Comparison of ENCODE assay signal across 8 cellular contexts in the genomic region with DNA sequence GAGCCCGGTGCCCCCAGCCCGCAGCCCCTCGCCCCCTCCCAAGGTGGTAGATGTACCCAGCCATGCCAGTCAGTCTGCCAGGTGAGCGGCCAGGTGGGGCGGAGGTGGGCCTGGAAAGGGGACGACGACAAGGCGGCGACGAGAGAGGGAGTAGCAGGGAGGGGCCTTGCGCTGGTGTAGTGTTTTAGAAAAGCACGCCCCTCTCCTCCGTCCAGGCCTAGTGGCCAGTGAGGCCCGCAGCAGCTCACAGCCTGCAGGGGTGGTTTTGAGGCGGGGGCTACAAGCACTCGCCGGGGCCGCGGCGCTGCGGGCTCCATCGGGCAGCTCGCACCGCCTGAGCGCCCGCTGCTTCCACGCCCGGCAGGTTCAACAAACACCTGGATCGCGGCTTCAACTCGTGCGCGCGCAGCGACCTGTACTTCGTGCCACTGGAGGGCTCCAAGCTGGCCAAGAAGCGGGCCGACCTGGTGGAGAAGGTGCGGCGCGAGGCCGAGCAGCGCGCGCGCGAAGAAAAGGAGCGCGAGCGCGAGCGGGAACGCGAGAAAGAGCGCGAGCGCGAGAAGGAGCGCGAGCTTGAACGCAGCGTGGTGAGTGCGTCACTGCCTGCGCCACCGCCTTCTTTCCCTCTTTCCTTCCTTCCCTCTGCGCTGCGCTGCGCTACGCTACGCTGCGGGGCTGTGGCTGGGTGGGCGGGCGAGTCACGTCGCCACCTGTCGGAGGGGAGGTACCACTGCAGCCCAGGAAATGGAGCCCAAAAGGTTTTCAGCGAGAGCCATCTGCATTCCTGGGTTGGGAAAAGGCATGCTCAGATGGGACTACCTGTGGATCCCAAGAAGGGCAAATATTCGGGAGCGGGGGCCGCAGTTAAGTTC. TPM values are rescaled to one million over a fixed set of nuclear protein-coding genes. Genes with fewer than 3 reads are reported as not detected.
DNase-seq lines count a peak whose midpoint lies in the region; ATAC-seq and TF ChIP-seq lines count a peak whose summit lies in the region.

No MANE protein-coding gene starts in this region.

- TF ChIP-seq CTCF in DND-41 (IDR thresholded peaks at IDR 0.05; ENCODE audit: borderline replicate concordance, extremely low read depth, low read length, poor library complexity, severe bottlenecking) (peak; percentile 97), Peyer's patch (IDR thresholded peaks at IDR 0.05) (peak; percentile 95 to 99 (median 98)), esophagus muscularis mucosa (IDR thresholded peaks at IDR 0.05) (peak; percentile 97 to 99 (median 98))

- peak overlapping the region; percentile 97 for H3K27ac Mint-ChIP-seq in stimulated activated effector memory CD8-positive, alpha-beta T cell treated with anti-CD3 and anti-CD28 coated beads, Interleukin-12 subunit alpha, Interleukin-12 subunit beta, amount 100 ng/mL, for 72 hours

- TF ChIP-seq POLR2A in Peyer's patch (IDR thresholded peaks at IDR 0.05) = peak; percentile 77 to 84
- peak; percentile 29 for TF ChIP-seq POLR2A in esophagus muscularis mucosa (IDR thresholded peaks at IDR 0.05; ENCODE audit: low read depth)

- peak; percentile 95 for DNase-seq in DND-41
- peak; percentile 98 for DNase-seq in Karpas-422
- DNase-seq in Peyer's patch = peak; percentile 87 to 97 (median 94)
- peak; percentile 91 for DNase-seq in activated T-helper 1 cell treated with Interleukin-2 at 50 U/mL for 16 hours (ENCODE audit: low read depth)
- DNase-seq in esophagus muscularis mucosa (ENCODE audit: extremely low spot score) = peak; percentile 98
- DNase-seq in myocyte (ENCODE audit: low read depth) = peak; percentile 91
- DNase-seq in stimulated activated effector memory CD8-positive, alpha-beta T cell treated with anti-CD3 and anti-CD28 coated beads, Interleukin-12 subunit alpha, Interleukin-12 subunit beta, amount 100 ng/mL, for 72 hours (ENCODE audit: low spot score in 2 of 2) = peak; percentile 85 to 94

- no peak for TF ChIP-seq EP300 in esophagus muscularis mucosa (IDR thresholded peaks at IDR 0.05)

- WGBS in esophagus muscularis mucosa = 0% methylated on average over 2 of the region's 80 CpGs

- H3K27me3 ChIP-seq in DND-41 (ENCODE audit: insufficient read depth, low read length, poor library complexity) = no peaks in the 10 kb centered on the region
- no peaks in the 10 kb centered on the region for H3K27me3 ChIP-seq in Karpas-422 (ENCODE audit: low read length)
- H3K27me3 ChIP-seq in Peyer's patch = no peaks in the 10 kb centered on the region
- H3K27me3 ChIP-seq in esophagus muscularis mucosa = no peaks in the 10 kb centered on the region

- H3K36me3 ChIP-seq in DND-41 (ENCODE audit: insufficient read depth, low read length) (peaks cover 69% of the 10 kb centered on the region), Karpas-422 (ENCODE audit: insufficient read depth, low read length) (peaks cover 9% of the 10 kb centered on the region; the same call in 1 of the 2 replicates), Peyer's patch (peaks cover 0 to 41% (median 0%) of the 10 kb centered on the region in 3 donors), esophagus muscularis mucosa (peaks cover 6 to 74% (median 69%) of the 10 kb centered on the region in 4 donors)

- H3K4me2 ChIP-seq in DND-41 (ENCODE audit: insufficient read depth, low read length) (peak overlapping the region; percentile 92), Karpas-422 (ENCODE audit: low read depth, low read length, poor library complexity, severe bottlenecking) (peak overlapping the region; percentile 85)

- H3K4me1 ChIP-seq in DND-41 (ENCODE audit: insufficient read depth, low read length) (peaks cover 39% of the 10 kb centered on the region), Karpas-422 (ENCODE audit: low read length) (peaks cover 33% of the 10 kb centered on the region), Peyer's patch (peaks cover 4 to 34% (median 12%) of the 10 kb centered on the region in 4 donors), esophagus muscularis mucosa (peaks cover 62 to 91% (median 83%) of the 10 kb centered on the region in 4 donors)

- H3K4me3 ChIP-seq in DND-41 (ENCODE audit: low read depth in 1 of 2, low read length in 2 of 2) (peak overlapping the region; percentile 65 to 90), Karpas-422 (ENCODE audit: low read length) (peak overlapping the region; percentile 80), Peyer's patch (peak overlapping the region; percentile 63 to 86 (median 70)), esophagus muscularis mucosa (peak overlapping the region; percentile 60 to 70 (median 66))

- no peaks in the 10 kb centered on the region for H3K9me3 ChIP-seq in DND-41 (ENCODE audit: insufficient read depth, low read length, severe bottlenecking)
- no peaks in the 10 kb centered on the region for H3K9me3 ChIP-seq in Karpas-422 (ENCODE audit: low read length)
- H3K9me3 ChIP-seq in Peyer's patch = no peaks in the 10 kb centered on the region
- no peaks in the 10 kb centered on the region for H3K9me3 ChIP-seq in esophagus muscularis mucosa

- H3K9me2 ChIP-seq in Karpas-422 (replicated peaks; ENCODE audit: insufficient read depth, low read length) = no peaks in the 10 kb centered on the region

- intact Hi-C loops in esophagus muscularis mucosa (cut with DNase I) = no loop called here

- H2AFZ ChIP-seq in DND-41 (ENCODE audit: low read depth, low read length) = peak overlapping the region; percentile 78
- no peak overlapping the region; the same call in 1 of the 2 replicates for H2AFZ ChIP-seq in Karpas-422 (ENCODE audit: low read length)

- peak overlapping the region; percentile 98 for H3K27ac ChIP-seq in DND-41 (ENCODE audit: low read length)
- peak overlapping the region; percentile 76 for H3K27ac ChIP-seq in Karpas-422 (ENCODE audit: low read length)
- H3K27ac ChIP-seq in Peyer's patch = peak overlapping the region; percentile 90 to 99 (median 96)
- H3K27ac ChIP-seq in esophagus muscularis mucosa (replicated peaks in 1 of 4) = peak overlapping the region; percentile 91 to 95 (median 93)

- H3K79me2 ChIP-seq in DND-41 (ENCODE audit: insufficient read depth, low read length) (peaks cover 55% of the 10 kb centered on the region), Karpas-422 (ENCODE audit: low read length) (no peaks in the 10 kb centered on the region)

- ATAC-seq in DND-41 (ENCODE audit: insufficient read depth, low read depth) = peak; percentile 90
- peak; percentile 90 for ATAC-seq in GM21723 (IDR thresholded peaks at IDR 0.05; ENCODE audit: unreplicated experiment)
- ATAC-seq in stimulated activated effector memory CD8-positive, alpha-beta T cell treated with anti-CD3 and anti-CD28 coated beads, Interleukin-12 subunit alpha, Interleukin-12 subunit beta, amount 100 ng/mL, for 72 hours = peak; percentile 96

- peaks cover 94% of the 10 kb centered on the region for H3K36me3 Mint-ChIP-seq in stimulated activated effector memory CD8-positive, alpha-beta T cell treated with anti-CD3 and anti-CD28 coated beads, Interleukin-12 subunit alpha, Interleukin-12 subunit beta, amount 100 ng/mL, for 72 hours

- peak overlapping the region; percentile 84 for H3K4me3 Mint-ChIP-seq in stimulated activated effector memory CD8-positive, alpha-beta T cell treated with anti-CD3 and anti-CD28 coated beads, Interleukin-12 subunit alpha, Interleukin-12 subunit beta, amount 100 ng/mL, for 72 hours

- H4K20me1 ChIP-seq in DND-41 (ENCODE audit: insufficient read depth, low read length) (peaks cover 8% of the 10 kb centered on the region), Karpas-422 (ENCODE audit: insufficient read depth, low read depth, low read length) (no peaks in the 10 kb centered on the region)

- H3K9me3 Mint-ChIP-seq in stimulated activated effector memory CD8-positive, alpha-beta T cell treated with anti-CD3 and anti-CD28 coated beads, Interleukin-12 subunit alpha, Interleukin-12 subunit beta, amount 100 ng/mL, for 72 hours = no peaks in the 10 kb centered on the region

- peak overlapping the region; percentile 97 for H3K9ac ChIP-seq in DND-41 (ENCODE audit: low read depth, low read length)
- H3K9ac ChIP-seq in Karpas-422 (ENCODE audit: low read length) = peak overlapping the region; percentile 85

- peaks cover 70% of the 10 kb centered on the region for H3K4me1 Mint-ChIP-seq in stimulated activated effector memory CD8-positive, alpha-beta T cell treated with anti-CD3 and anti-CD28 coated beads, Interleukin-12 subunit alpha, Interleukin-12 subunit beta, amount 100 ng/mL, for 72 hours

RNA-seq across cellular contexts. Expression of a gene that starts 5.9 kb away (rescaled TPM):
- not detected in 2 replicates for total RNA-seq in Karpas-422 (2014; rRNA removed; shearing (Covaris generic); ENCODE audit: low replicate concordance)
- total RNA-seq in Peyer's patch (not detected), esophagus muscularis mucosa (not detected), myocyte (not detected in 2 replicates)
- not detected for polyA plus RNA-seq in myocyte (2012)

RNA-seq across cellular contexts. Expression of a gene that starts 6.1 kb away (rescaled TPM):
- 264 and 402 TPM in 2 replicates for total RNA-seq in Karpas-422 (2014; rRNA removed; shearing (Covaris generic); ENCODE audit: low replicate concordance)
- total RNA-seq in Peyer's patch (100 to 1,000 TPM; 146 to 339 (median 156) TPM), esophagus muscularis mucosa (100 to 1,000 TPM; 307 to 437 (median 325) TPM), myocyte (116 and 166 TPM in 2 replicates)
- polyA plus RNA-seq in myocyte (2012) = 196 TPM

RNA-seq across cellular contexts. Expression of a gene that starts 10.0 kb away (rescaled TPM):
- 8.8 and 11.7 TPM in 2 replicates for total RNA-seq in Karpas-422 (2014; rRNA removed; shearing (Covaris generic); ENCODE audit: low replicate concordance)
- 100 to 1,000 TPM in 3 of 4 donors, 10 to 100 TPM in 1; 77.6 to 337 (median 125) TPM for total RNA-seq in Peyer's patch
- 100 to 1,000 TPM in 2 of 4 donors, 10 to 100 TPM in 2; 72.2 to 163 (median 92.4) TPM for total RNA-seq in esophagus muscularis mucosa
- total RNA-seq in myocyte = 11.3 and 15.2 TPM in 2 replicates
- 63.1 TPM for polyA plus RNA-seq in myocyte (2012)

RNA-seq across cellular contexts. Expression of a gene that starts 13.4 kb away (rescaled TPM):
- total RNA-seq in Karpas-422 (2014; rRNA removed; shearing (Covaris generic); ENCODE audit: low replicate concordance) = 411 and 673 TPM in 2 replicates
- 100 to 1,000 TPM in 1 of 4 donors, 10 to 100 TPM in 3; 41.6 to 183 (median 44.4) TPM for total RNA-seq in Peyer's patch
- 10 to 100 TPM in 3 of 4 donors, 1 to 10 TPM in 1; 9.1 to 16.9 (median 13.3) TPM for total RNA-seq in esophagus muscularis mucosa
- 1.5 TPM in 1 of 2 replicates, not detected in the other for total RNA-seq in myocyte
- 0.76 TPM for polyA plus RNA-seq in myocyte (2012)

RNA-seq across cellular contexts. Expression of a gene that starts 23.3 kb away (rescaled TPM):
- 40.3 and 43.1 TPM in 2 replicates for total RNA-seq in Karpas-422 (2014; rRNA removed; shearing (Covaris generic); ENCODE audit: low replicate concordance)
- 10 to 100 TPM in 2 of 4 donors, 1 to 10 TPM in 2; 4.6 to 11.7 (median 8.8) TPM for total RNA-seq in Peyer's patch
- total RNA-seq in esophagus muscularis mucosa = 10 to 100 TPM; 28.7 to 49.7 (median 40.0) TPM
- total RNA-seq in myocyte = 9.0 and 9.9 TPM in 2 replicates
- 77.6 TPM for polyA plus RNA-seq in myocyte (2012)

Comparison
In these comparisons a context has a peak if more than half of its experiments do, and no peak if none do; other contexts are left out.
1. Peak in every context shown above with its lines: DNase-seq, ATAC-seq, H3K4me3 ChIP-seq and H3K27ac ChIP-seq.